In genomic region chr6:143970827-143971226, GRCh38 we compare ENCODE assay signal across 25 cellular contexts. TPM values are rescaled to one million over a fixed set of nuclear protein-coding genes. Genes with fewer than 3 reads are reported as not detected.
DNase-seq lines count a peak whose midpoint lies in the region; ATAC-seq, FAIRE-seq and TF ChIP-seq lines count a peak whose summit lies in the region.
"Had no signal": no experiment of that assay in that cellular context is flagged by ENCODE, and none has a peak within 500 bp of the region (broad histone marks: within the 10 kb centered on the region; RNA-seq: fewer than 3 reads in every experiment).

No MANE protein-coding gene starts in this region.

- CTCF ChIA-PET in CD8-positive, alpha-beta T cell (lab: Charles Lee), result no interaction called here

- DNase-seq in Right ventricle myocardium inferior (ENCODE audit: missing footprints) (no peak), right atrium auricular region (ENCODE audit: low spot score) (no peak), fibroblast of villous mesenchyme (ENCODE audit: low read depth) (peak; percentile 34), neural progenitor cell (ENCODE audit: low spot score) (no peak), RCC 7860 (ENCODE audit: low spot score) (no peak), prostate gland (ENCODE audit: low spot score) (no peak), BE2C (no peak)
- DNase-seq in CD8-positive, alpha-beta T cell, result no peak
- DNase-seq: activated CD4-positive, alpha-beta T cell treated with anti-CD3 and anti-CD28 coated beads for 36 hours; activated T-cell treated with anti-CD3 and anti-CD28 coated beads, Interleukin-2, amount 50 U/mL, for 72 hours; body of pancreas; EL; gastrocnemius medialis; kidney glomerular epithelial cell; NCI-H524; stimulated activated CD4-positive, alpha-beta T cell treated with anti-CD3 and anti-CD28 coated beads, Interleukin-2, amount 100 ng/mL, for 48 hours; stimulated activated naive CD4-positive, alpha-beta T cell treated with Interleukin-2 at 50 U/mL for 16 hours; trophoblast cell had no signal

- peaks cover 40% of the 10 kb centered on the region for H3F3A ChIP-seq in neural progenitor cell (ENCODE audit: low read depth)

- WGBS in prostate gland, result 89% methylated on average over 3 of the region's 3 CpGs

- H3K27ac ChIP-seq in right atrium auricular region (peak overlapping the region in 1 of 2 donors; percentile 8), neural progenitor cell (no peak overlapping the region), prostate gland (no peak overlapping the region)
- no peak overlapping the region for H3K27ac ChIP-seq in CD8-positive, alpha-beta T cell (ENCODE audit: low read depth, low read length)
- H3K27ac ChIP-seq: BLaER1, body of pancreas, gastrocnemius medialis, HL-60 had no signal

- H3K9me3 ChIP-seq in right atrium auricular region (no peaks in the 10 kb centered on the region), neural progenitor cell (ENCODE audit: low read depth) (no peaks in the 10 kb centered on the region), prostate gland (no peaks in the 10 kb centered on the region), BE2C (no peaks in the 10 kb centered on the region)
- H3K9me3 ChIP-seq in CD8-positive, alpha-beta T cell (ENCODE audit: low read length), result no peaks in the 10 kb centered on the region
- H3K9me3 ChIP-seq: BLaER1, body of pancreas, gastrocnemius medialis had no signal

- intact Hi-C loops in Right ventricle myocardium inferior (cut with DNase I), result no loop called here
- intact Hi-C loops in CD8-positive, alpha-beta T cell (cut with DNase I, micrococcal nuclease), result no loop called here
- intact Hi-C loops in prostate gland (cut with DNase I), result no loop called here

- H3K4me3 ChIP-seq in right atrium auricular region (no peak overlapping the region), fibroblast of villous mesenchyme (ENCODE audit: low read depth, low read length) (no peak overlapping the region), neural progenitor cell (no peak overlapping the region), prostate gland (no peak overlapping the region), BE2C (ENCODE audit: low read depth, low read length) (no peak overlapping the region)
- no peak overlapping the region for H3K4me3 ChIP-seq in CD8-positive, alpha-beta T cell (ENCODE audit: low read depth, low read length)
- H3K4me3 ChIP-seq: BLaER1, body of pancreas, coronary artery, gastrocnemius medialis, skin epidermis had no signal

- H3K36me3 Mint-ChIP-seq in neural progenitor cell, result peaks cover 8% of the 10 kb centered on the region
- no peaks in the 10 kb centered on the region for H3K36me3 Mint-ChIP-seq in CD8-positive, alpha-beta T cell
- H3K36me3 Mint-ChIP-seq: activated naive CD4-positive, alpha-beta T cell treated with anti-CD3 and anti-CD28 coated beads, Interleukin-2, amount 50 U/mL, for 24 hours; natural killer cell treated with Interleukin-12 subunit alpha and Interleukin-12 subunit beta and Interleukin-15 and Interleukin-18, amount 100 ng/mL, for 72 hours had no signal

- peak overlapping the region; percentile 78 for H3K4me2 ChIP-seq in neural progenitor cell
- H3K4me2 ChIP-seq: BLaER1 had no signal

- TF ChIP-seq CTCF in right atrium auricular region (IDR thresholded peaks at IDR 0.05) (no peak), fibroblast of villous mesenchyme (IDR thresholded peaks at IDR 0.05; ENCODE audit: insufficient read depth, low read depth, low read length) (no peak), neural progenitor cell (IDR thresholded peaks at IDR 0.05) (no peak), prostate gland (IDR thresholded peaks at IDR 0.05) (no peak), BE2C (IDR thresholded peaks at IDR 0.05; ENCODE audit: low read depth, low read length) (no peak)
- TF ChIP-seq CTCF in CD8-positive, alpha-beta T cell (IDR thresholded peaks at IDR 0.05), result no peak

- POLR2A ChIA-PET in CD8-positive, alpha-beta T cell (lab: Charles Lee), result no interaction called here

- H3K9ac ChIP-seq in neural progenitor cell, result no peak overlapping the region
- H3K9ac ChIP-seq: BLaER1 had no signal

- no peak for TF ChIP-seq POLR2A in prostate gland (IDR thresholded peaks at IDR 0.05)

- H3K4me1 ChIP-seq in right atrium auricular region (no peaks in the 10 kb centered on the region), neural progenitor cell (peaks cover 89% of the 10 kb centered on the region), prostate gland (replicated peaks) (no peaks in the 10 kb centered on the region), BE2C (no peaks in the 10 kb centered on the region)
- no peaks in the 10 kb centered on the region for H3K4me1 ChIP-seq in CD8-positive, alpha-beta T cell (ENCODE audit: insufficient read depth, low read length)
- H3K4me1 ChIP-seq: BLaER1, body of pancreas had no signal

- no peak overlapping the region for H2AFZ ChIP-seq in neural progenitor cell (replicated peaks)

- H3K27me3 Mint-ChIP-seq in neural progenitor cell (ENCODE audit: insufficient read depth, low read depth), result no peaks in the 10 kb centered on the region
- no peaks in the 10 kb centered on the region for H3K27me3 Mint-ChIP-seq in CD8-positive, alpha-beta T cell (ENCODE audit: low read depth)
- H3K27me3 Mint-ChIP-seq: activated CD4-positive, alpha-beta T cell treated with anti-CD3 and anti-CD28 coated beads for 36 hours; activated naive CD4-positive, alpha-beta T cell treated with anti-CD3 and anti-CD28 coated beads, Interleukin-2, amount 50 U/mL, for 24 hours; natural killer cell treated with Interleukin-12 subunit alpha and Interleukin-12 subunit beta and Interleukin-15 and Interleukin-18, amount 100 ng/mL, for 72 hours had no signal

- peak overlapping the region; percentile 52 for H3K4me3 Mint-ChIP-seq in neural progenitor cell
- H3K4me3 Mint-ChIP-seq in CD8-positive, alpha-beta T cell, result no peak overlapping the region
- H3K4me3 Mint-ChIP-seq: activated CD4-positive, alpha-beta T cell treated with anti-CD3 and anti-CD28 coated beads for 36 hours; activated naive CD4-positive, alpha-beta T cell treated with anti-CD3 and anti-CD28 coated beads, Interleukin-2, amount 50 U/mL, for 24 hours; activated T-cell treated with anti-CD3 and anti-CD28 coated beads, Interleukin-2, amount 50 U/mL, for 72 hours; natural killer cell treated with Interleukin-12 subunit alpha and Interleukin-12 subunit beta and Interleukin-15 and Interleukin-18, amount 100 ng/mL, for 72 hours had no signal

- peak overlapping the region; percentile 99 for H3K27ac Mint-ChIP-seq in neural progenitor cell
- no peak overlapping the region for H3K27ac Mint-ChIP-seq in CD8-positive, alpha-beta T cell
- H3K27ac Mint-ChIP-seq: activated CD4-positive, alpha-beta T cell treated with anti-CD3 and anti-CD28 coated beads for 36 hours; activated naive CD4-positive, alpha-beta T cell treated with anti-CD3 and anti-CD28 coated beads, Interleukin-2, amount 50 U/mL, for 24 hours; activated T-cell treated with anti-CD3 and anti-CD28 coated beads, Interleukin-2, amount 50 U/mL, for 72 hours; natural killer cell treated with Interleukin-12 subunit alpha and Interleukin-12 subunit beta and Interleukin-15 and Interleukin-18, amount 100 ng/mL, for 72 hours had no signal

- no peak for FAIRE-seq in RCC 7860 (lab: Jason Lieb, UNC)
- FAIRE-seq: GM18507 had no signal

- H3K79me2 ChIP-seq in neural progenitor cell (ENCODE audit: low read depth), result no peaks in the 10 kb centered on the region

- no peaks in the 10 kb centered on the region for H3K9me3 Mint-ChIP-seq in neural progenitor cell
- no peaks in the 10 kb centered on the region for H3K9me3 Mint-ChIP-seq in CD8-positive, alpha-beta T cell
- H3K9me3 Mint-ChIP-seq: activated naive CD4-positive, alpha-beta T cell treated with anti-CD3 and anti-CD28 coated beads, Interleukin-2, amount 50 U/mL, for 24 hours; activated T-cell treated with anti-CD3 and anti-CD28 coated beads, Interleukin-2, amount 50 U/mL, for 72 hours; natural killer cell treated with Interleukin-12 subunit alpha and Interleukin-12 subunit beta and Interleukin-15 and Interleukin-18, amount 100 ng/mL, for 72 hours had no signal

- H3K27me3 ChIP-seq in right atrium auricular region, result no peaks in the 10 kb centered on the region
- peaks cover 90% of the 10 kb centered on the region for H3K27me3 ChIP-seq in neural progenitor cell
- H3K27me3 ChIP-seq in CD8-positive, alpha-beta T cell (ENCODE audit: insufficient read depth, low read length), result no peaks in the 10 kb centered on the region
- no peaks in the 10 kb centered on the region for H3K27me3 ChIP-seq in prostate gland (replicated peaks; ENCODE audit: insufficient read depth)
- peaks cover 7% of the 10 kb centered on the region; the same call in 1 of the 2 replicates for H3K27me3 ChIP-seq in BE2C
- H3K27me3 ChIP-seq: BLaER1, body of pancreas, gastrocnemius medialis had no signal

- peaks cover 80% of the 10 kb centered on the region for H3K4me1 Mint-ChIP-seq in neural progenitor cell
- no peaks in the 10 kb centered on the region for H3K4me1 Mint-ChIP-seq in CD8-positive, alpha-beta T cell (ENCODE audit: low read depth)
- H3K4me1 Mint-ChIP-seq: activated CD4-positive, alpha-beta T cell treated with anti-CD3 and anti-CD28 coated beads for 36 hours; activated naive CD4-positive, alpha-beta T cell treated with anti-CD3 and anti-CD28 coated beads, Interleukin-2, amount 50 U/mL, for 24 hours had no signal

- ATAC-seq in Right ventricle myocardium inferior, result peak; percentile 64
- ATAC-seq in CD8-positive, alpha-beta T cell, result no peak
- ATAC-seq: activated CD4-positive, alpha-beta T cell treated with anti-CD3 and anti-CD28 coated beads for 36 hours; activated T-cell treated with anti-CD3 and anti-CD28 coated beads, Interleukin-2, amount 50 U/mL, for 72 hours; body of pancreas; natural killer cell treated with Interleukin-12 subunit alpha and Interleukin-12 subunit beta and Interleukin-15 and Interleukin-18, amount 100 ng/mL, for 72 hours had no signal

- peaks cover 6% of the 10 kb centered on the region for H4K20me1 ChIP-seq in neural progenitor cell (ENCODE audit: low read depth)
- H4K20me1 ChIP-seq: BLaER1 had no signal

- H3K36me3 ChIP-seq in right atrium auricular region (no peaks in the 10 kb centered on the region), neural progenitor cell (no peaks in the 10 kb centered on the region), prostate gland (no peaks in the 10 kb centered on the region), BE2C (no peaks in the 10 kb centered on the region)
- H3K36me3 ChIP-seq in CD8-positive, alpha-beta T cell (ENCODE audit: insufficient read depth, low read length), result no peaks in the 10 kb centered on the region
- H3K36me3 ChIP-seq: BLaER1, gastrocnemius medialis had no signal

RNA-seq across cellular contexts. Expression of gene PLAGL1, which starts 37.2 kb away (rescaled TPM):
- 13.1 TPM for total RNA-seq in Right ventricle myocardium inferior
- 1 to 10 TPM; 6.8 to 8.5 TPM for total RNA-seq in right atrium auricular region
- 12.1 and 13.5 TPM in 2 replicates for total RNA-seq in fibroblast of villous mesenchyme
- total RNA-seq in neural progenitor cell (ENCODE audit: low replicate concordance), result 5.1 and 5.6 TPM in 2 replicates
- 1 to 10 TPM; 4.3 to 4.8 TPM for total RNA-seq in CD8-positive, alpha-beta T cell
- 10 to 100 TPM; 13.2 to 25.8 TPM for total RNA-seq in prostate gland
- not detected for polyA plus RNA-seq in BE2C (2012; ENCODE audit: insufficient read depth, insufficient read length, low read depth)
